Comparison of ENCODE assay signal across 1 cellular context in the genomic region with DNA sequence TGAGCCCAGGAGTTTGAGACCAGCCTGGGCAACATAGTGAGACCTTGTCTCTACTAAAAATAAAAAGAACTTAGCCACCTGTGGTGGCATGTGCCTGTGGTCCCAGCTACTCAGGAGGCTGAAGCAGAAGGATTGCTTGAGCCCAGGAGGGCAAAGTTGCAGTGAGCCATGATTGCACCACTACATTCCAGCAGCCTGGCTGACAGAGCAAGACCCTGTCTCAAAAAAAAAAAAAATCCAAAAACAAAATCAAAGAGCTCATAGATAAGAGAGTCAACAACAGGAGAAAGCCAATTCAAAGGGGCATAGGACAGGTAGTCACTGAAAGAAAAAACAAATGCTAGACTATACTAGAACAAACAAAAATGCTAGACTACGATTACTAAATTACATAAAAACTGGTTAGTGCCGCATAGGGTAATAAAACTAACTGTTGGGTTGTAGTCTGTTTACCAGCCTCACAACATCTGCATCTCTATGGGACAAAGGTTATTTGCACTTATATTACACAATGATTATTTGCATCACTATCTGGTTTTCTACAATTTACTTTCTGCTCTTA.
TF ChIP-seq lines count a peak whose summit lies in the region.

No MANE protein-coding gene starts in this region.

TF ChIP-seq in HepG2, 621 proteins besides CTCF, POLR2A, EP300 and RAD21 (continued from another document and continues in another):
- TF ChIP-seq, protein P1, sequence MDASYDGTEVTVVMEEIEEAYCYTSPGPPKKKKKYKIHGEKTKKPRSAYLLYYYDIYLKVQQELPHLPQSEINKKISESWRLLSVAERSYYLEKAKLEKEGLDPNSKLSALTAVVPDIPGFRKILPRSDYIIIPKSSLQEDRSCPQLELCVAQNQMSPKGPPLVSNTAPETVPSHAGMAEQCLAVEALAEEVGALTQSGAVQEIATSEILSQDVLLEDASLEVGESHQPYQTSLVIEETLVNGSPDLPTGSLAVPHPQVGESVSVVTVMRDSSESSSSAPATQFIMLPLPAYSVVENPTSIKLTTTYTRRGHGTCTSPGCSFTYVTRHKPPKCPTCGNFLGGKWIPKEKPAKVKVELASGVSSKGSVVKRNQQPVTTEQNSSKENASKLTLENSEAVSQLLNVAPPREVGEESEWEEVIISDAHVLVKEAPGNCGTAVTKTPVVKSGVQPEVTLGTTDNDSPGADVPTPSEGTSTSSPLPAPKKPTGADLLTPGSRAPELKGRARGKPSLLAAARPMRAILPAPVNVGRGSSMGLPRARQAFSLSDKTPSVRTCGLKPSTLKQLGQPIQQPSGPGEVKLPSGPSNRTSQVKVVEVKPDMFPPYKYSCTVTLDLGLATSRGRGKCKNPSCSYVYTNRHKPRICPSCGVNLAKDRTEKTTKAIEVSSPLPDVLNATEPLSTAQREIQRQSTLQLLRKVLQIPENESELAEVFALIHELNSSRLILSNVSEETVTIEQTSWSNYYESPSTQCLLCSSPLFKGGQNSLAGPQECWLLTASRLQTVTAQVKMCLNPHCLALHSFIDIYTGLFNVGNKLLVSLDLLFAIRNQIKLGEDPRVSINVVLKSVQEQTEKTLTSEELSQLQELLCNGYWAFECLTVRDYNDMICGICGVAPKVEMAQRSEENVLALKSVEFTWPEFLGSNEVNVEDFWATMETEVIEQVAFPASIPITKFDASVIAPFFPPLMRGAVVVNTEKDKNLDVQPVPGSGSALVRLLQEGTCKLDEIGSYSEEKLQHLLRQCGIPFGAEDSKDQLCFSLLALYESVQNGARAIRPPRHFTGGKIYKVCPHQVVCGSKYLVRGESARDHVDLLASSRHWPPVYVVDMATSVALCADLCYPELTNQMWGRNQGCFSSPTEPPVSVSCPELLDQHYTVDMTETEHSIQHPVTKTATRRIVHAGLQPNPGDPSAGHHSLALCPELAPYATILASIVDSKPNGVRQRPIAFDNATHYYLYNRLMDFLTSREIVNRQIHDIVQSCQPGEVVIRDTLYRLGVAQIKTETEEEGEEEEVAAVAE (CRISPR knock-in tag; IDR thresholded peaks at IDR 0.05; ENCODE audit: borderline replicate concordance), result no peak
- TF ChIP-seq ZNF263 (CRISPR knock-in tag; IDR thresholded peaks at IDR 0.05), result no peak
- TF ChIP-seq, protein P2, sequence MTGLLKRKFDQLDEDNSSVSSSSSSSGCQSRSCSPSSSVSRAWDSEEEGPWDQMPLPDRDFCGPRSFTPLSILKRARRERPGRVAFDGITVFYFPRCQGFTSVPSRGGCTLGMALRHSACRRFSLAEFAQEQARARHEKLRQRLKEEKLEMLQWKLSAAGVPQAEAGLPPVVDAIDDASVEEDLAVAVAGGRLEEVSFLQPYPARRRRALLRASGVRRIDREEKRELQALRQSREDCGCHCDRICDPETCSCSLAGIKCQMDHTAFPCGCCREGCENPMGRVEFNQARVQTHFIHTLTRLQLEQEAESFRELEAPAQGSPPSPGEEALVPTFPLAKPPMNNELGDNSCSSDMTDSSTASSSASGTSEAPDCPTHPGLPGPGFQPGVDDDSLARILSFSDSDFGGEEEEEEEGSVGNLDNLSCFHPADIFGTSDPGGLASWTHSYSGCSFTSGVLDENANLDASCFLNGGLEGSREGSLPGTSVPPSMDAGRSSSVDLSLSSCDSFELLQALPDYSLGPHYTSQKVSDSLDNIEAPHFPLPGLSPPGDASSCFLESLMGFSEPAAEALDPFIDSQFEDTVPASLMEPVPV (CRISPR knock-in tag; IDR thresholded peaks at IDR 0.05), result peak; percentile 46; the same call in 1 of the 2 replicates
- no peak for TF ChIP-seq MAF1 (CRISPR knock-in tag; IDR thresholded peaks at IDR 0.05; ENCODE audit: borderline replicate concordance)
- TF ChIP-seq, protein P3, sequence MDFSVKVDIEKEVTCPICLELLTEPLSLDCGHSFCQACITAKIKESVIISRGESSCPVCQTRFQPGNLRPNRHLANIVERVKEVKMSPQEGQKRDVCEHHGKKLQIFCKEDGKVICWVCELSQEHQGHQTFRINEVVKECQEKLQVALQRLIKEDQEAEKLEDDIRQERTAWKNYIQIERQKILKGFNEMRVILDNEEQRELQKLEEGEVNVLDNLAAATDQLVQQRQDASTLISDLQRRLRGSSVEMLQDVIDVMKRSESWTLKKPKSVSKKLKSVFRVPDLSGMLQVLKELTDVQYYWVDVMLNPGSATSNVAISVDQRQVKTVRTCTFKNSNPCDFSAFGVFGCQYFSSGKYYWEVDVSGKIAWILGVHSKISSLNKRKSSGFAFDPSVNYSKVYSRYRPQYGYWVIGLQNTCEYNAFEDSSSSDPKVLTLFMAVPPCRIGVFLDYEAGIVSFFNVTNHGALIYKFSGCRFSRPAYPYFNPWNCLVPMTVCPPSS (IDR thresholded peaks at IDR 0.05), result no peak
- TF ChIP-seq ZNF629 (CRISPR knock-in tag; conservative IDR thresholded peaks at IDR 0.05), result peak; percentile 84
- TF ChIP-seq, protein P4, sequence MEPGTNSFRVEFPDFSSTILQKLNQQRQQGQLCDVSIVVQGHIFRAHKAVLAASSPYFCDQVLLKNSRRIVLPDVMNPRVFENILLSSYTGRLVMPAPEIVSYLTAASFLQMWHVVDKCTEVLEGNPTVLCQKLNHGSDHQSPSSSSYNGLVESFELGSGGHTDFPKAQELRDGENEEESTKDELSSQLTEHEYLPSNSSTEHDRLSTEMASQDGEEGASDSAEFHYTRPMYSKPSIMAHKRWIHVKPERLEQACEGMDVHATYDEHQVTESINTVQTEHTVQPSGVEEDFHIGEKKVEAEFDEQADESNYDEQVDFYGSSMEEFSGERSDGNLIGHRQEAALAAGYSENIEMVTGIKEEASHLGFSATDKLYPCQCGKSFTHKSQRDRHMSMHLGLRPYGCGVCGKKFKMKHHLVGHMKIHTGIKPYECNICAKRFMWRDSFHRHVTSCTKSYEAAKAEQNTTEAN (CRISPR knock-in tag; conservative IDR thresholded peaks at IDR 0.05), result peak; percentile 51; the same call in 1 of the 2 replicates
- TF ChIP-seq, protein P5, sequence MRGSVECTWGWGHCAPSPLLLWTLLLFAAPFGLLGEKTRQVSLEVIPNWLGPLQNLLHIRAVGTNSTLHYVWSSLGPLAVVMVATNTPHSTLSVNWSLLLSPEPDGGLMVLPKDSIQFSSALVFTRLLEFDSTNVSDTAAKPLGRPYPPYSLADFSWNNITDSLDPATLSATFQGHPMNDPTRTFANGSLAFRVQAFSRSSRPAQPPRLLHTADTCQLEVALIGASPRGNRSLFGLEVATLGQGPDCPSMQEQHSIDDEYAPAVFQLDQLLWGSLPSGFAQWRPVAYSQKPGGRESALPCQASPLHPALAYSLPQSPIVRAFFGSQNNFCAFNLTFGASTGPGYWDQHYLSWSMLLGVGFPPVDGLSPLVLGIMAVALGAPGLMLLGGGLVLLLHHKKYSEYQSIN (CRISPR knock-in tag; IDR thresholded peaks at IDR 0.05; ENCODE audit: borderline replicate concordance), result no peak
- TF ChIP-seq ZNF230 (CRISPR knock-in tag; IDR thresholded peaks at IDR 0.05), result peak; percentile 65; the same call in 1 of the 2 replicates
- TF ChIP-seq ZSCAN25 (CRISPR knock-in tag; IDR thresholded peaks at IDR 0.05), result peak; percentile 49; the same call in 1 of the 2 replicates
- no peak for TF ChIP-seq ZNF484 (CRISPR knock-in tag; IDR thresholded peaks at IDR 0.05; ENCODE audit: borderline replicate concordance, low read depth)
- no peak for TF ChIP-seq SYNCRIP (IDR thresholded peaks at IDR 0.05; ENCODE audit: insufficient read depth, low read depth, low read length)
- TF ChIP-seq SMARCC2 (IDR thresholded peaks at IDR 0.05), result no peak
- TF ChIP-seq, protein P6, sequence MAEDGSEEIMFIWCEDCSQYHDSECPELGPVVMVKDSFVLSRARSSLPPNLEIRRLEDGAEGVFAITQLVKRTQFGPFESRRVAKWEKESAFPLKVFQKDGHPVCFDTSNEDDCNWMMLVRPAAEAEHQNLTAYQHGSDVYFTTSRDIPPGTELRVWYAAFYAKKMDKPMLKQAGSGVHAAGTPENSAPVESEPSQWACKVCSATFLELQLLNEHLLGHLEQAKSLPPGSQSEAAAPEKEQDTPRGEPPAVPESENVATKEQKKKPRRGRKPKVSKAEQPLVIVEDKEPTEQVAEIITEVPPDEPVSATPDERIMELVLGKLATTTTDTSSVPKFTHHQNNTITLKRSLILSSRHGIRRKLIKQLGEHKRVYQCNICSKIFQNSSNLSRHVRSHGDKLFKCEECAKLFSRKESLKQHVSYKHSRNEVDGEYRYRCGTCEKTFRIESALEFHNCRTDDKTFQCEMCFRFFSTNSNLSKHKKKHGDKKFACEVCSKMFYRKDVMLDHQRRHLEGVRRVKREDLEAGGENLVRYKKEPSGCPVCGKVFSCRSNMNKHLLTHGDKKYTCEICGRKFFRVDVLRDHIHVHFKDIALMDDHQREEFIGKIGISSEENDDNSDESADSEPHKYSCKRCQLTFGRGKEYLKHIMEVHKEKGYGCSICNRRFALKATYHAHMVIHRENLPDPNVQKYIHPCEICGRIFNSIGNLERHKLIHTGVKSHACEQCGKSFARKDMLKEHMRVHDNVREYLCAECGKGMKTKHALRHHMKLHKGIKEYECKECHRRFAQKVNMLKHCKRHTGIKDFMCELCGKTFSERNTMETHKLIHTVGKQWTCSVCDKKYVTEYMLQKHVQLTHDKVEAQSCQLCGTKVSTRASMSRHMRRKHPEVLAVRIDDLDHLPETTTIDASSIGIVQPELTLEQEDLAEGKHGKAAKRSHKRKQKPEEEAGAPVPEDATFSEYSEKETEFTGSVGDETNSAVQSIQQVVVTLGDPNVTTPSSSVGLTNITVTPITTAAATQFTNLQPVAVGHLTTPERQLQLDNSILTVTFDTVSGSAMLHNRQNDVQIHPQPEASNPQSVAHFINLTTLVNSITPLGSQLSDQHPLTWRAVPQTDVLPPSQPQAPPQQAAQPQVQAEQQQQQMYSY (CRISPR knock-in tag; IDR thresholded peaks at IDR 0.05), result no peak
- TF ChIP-seq ZNF564 (CRISPR knock-in tag; IDR thresholded peaks at IDR 0.05), result 0 out of 2 replicates have a peak, but pooled peaks have one; percentile 47
- no peak for TF ChIP-seq ZNF790 (CRISPR knock-in tag; IDR thresholded peaks at IDR 0.05; ENCODE audit: borderline replicate concordance)
- TF ChIP-seq, protein P7, sequence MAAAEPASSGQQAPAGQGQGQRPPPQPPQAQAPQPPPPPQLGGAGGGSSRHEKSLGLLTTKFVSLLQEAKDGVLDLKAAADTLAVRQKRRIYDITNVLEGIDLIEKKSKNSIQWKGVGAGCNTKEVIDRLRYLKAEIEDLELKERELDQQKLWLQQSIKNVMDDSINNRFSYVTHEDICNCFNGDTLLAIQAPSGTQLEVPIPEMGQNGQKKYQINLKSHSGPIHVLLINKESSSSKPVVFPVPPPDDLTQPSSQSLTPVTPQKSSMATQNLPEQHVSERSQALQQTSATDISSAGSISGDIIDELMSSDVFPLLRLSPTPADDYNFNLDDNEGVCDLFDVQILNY (CRISPR knock-in tag; conservative IDR thresholded peaks at IDR 0.05), result no peak
- peak; percentile 75; the same call in 1 of the 2 replicates for TF ChIP-seq ZNF670 (CRISPR knock-in tag; IDR thresholded peaks at IDR 0.05; ENCODE audit: borderline replicate concordance)
- no peak; the same call in 1 of the 2 replicates for TF ChIP-seq HHEX (CRISPR knock-in tag; IDR thresholded peaks at IDR 0.05)
- TF ChIP-seq, protein P8, sequence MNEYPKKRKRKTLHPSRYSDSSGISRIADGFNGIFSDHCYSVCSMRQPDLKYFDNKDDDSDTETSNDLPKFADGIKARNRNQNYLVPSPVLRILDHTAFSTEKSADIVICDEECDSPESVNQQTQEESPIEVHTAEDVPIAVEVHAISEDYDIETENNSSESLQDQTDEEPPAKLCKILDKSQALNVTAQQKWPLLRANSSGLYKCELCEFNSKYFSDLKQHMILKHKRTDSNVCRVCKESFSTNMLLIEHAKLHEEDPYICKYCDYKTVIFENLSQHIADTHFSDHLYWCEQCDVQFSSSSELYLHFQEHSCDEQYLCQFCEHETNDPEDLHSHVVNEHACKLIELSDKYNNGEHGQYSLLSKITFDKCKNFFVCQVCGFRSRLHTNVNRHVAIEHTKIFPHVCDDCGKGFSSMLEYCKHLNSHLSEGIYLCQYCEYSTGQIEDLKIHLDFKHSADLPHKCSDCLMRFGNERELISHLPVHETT (CRISPR knock-in tag; conservative IDR thresholded peaks at IDR 0.05), result no peak
- TF ChIP-seq ARID2 (CRISPR knock-in tag; IDR thresholded peaks at IDR 0.05; ENCODE audit: borderline replicate concordance), result no peak
- 0 out of 2 replicates have a peak, but pooled peaks have one; percentile 14 for TF ChIP-seq SIX4 (CRISPR knock-in tag; IDR thresholded peaks at IDR 0.05)
- TF ChIP-seq MED13 (CRISPR knock-in tag; IDR thresholded peaks at IDR 0.05), result 0 out of 2 replicates have a peak, but pooled peaks have one; percentile 44
- no peak for TF ChIP-seq PAF1 (CRISPR knock-in tag; IDR thresholded peaks at IDR 0.05)
- TF ChIP-seq, protein P9, sequence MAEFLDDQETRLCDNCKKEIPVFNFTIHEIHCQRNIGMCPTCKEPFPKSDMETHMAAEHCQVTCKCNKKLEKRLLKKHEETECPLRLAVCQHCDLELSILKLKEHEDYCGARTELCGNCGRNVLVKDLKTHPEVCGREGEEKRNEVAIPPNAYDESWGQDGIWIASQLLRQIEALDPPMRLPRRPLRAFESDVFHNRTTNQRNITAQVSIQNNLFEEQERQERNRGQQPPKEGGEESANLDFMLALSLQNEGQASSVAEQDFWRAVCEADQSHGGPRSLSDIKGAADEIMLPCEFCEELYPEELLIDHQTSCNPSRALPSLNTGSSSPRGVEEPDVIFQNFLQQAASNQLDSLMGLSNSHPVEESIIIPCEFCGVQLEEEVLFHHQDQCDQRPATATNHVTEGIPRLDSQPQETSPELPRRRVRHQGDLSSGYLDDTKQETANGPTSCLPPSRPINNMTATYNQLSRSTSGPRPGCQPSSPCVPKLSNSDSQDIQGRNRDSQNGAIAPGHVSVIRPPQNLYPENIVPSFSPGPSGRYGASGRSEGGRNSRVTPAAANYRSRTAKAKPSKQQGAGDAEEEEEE (CRISPR knock-in tag; IDR thresholded peaks at IDR 0.05; ENCODE audit: borderline replicate concordance), result no peak
- TF ChIP-seq AGO1 (IDR thresholded peaks at IDR 0.05; ENCODE audit: low read depth, low read length, poor library complexity, severe bottlenecking), result no peak
- 0 out of 4 replicates have a peak, but pooled peaks of 1 of the 2 experiments have one; percentile 11 for TF ChIP-seq NR2F1 (CRISPR knock-in tag; IDR thresholded peaks at IDR 0.05)
- TF ChIP-seq ESRRA (CRISPR knock-in tag; IDR thresholded peaks at IDR 0.05; ENCODE audit: low read depth), result no peak
- TF ChIP-seq RARG (CRISPR knock-in tag; IDR thresholded peaks at IDR 0.05; ENCODE audit: low read depth), result no peak
- TF ChIP-seq MYC (CRISPR knock-in tag; IDR thresholded peaks at IDR 0.05; ENCODE audit: borderline replicate concordance), result peak; percentile 45; the same call in 1 of the 2 replicates
- TF ChIP-seq KAT8 (CRISPR knock-in tag; IDR thresholded peaks at IDR 0.05), result 0 out of 2 replicates have a peak, but pooled peaks have one; percentile 19
- TF ChIP-seq HNRNPL (IDR thresholded peaks at IDR 0.05; ENCODE audit: low read depth, low read length), result no peak
- TF ChIP-seq, protein P10, sequence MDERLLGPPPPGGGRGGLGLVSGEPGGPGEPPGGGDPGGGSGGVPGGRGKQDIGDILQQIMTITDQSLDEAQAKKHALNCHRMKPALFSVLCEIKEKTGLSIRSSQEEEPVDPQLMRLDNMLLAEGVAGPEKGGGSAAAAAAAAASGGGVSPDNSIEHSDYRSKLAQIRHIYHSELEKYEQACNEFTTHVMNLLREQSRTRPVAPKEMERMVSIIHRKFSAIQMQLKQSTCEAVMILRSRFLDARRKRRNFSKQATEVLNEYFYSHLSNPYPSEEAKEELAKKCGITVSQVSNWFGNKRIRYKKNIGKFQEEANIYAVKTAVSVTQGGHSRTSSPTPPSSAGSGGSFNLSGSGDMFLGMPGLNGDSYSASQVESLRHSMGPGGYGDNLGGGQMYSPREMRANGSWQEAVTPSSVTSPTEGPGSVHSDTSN (CRISPR knock-in tag; IDR thresholded peaks at IDR 0.05), result no peak
- no peak for TF ChIP-seq PHF20 (CRISPR knock-in tag; IDR thresholded peaks at IDR 0.05)
- no peak for TF ChIP-seq PAX8 (CRISPR knock-in tag; IDR thresholded peaks at IDR 0.05; ENCODE audit: borderline replicate concordance)
- no peak for TF ChIP-seq PRMT3 (CRISPR knock-in tag; IDR thresholded peaks at IDR 0.05; ENCODE audit: borderline replicate concordance, low read depth)
- no peak for TF ChIP-seq ZNF496 (CRISPR knock-in tag; IDR thresholded peaks at IDR 0.05; ENCODE audit: insufficient replicate concordance)
